Comparison of ENCODE assay signal across 2 cellular contexts in genomic region chr13:96216543-96216942, GRCh38.
TF ChIP-seq lines count a peak whose summit lies in the region.

No MANE protein-coding gene starts in this region.

TF ChIP-seq in GM23338, 12 proteins besides CTCF, POLR2A, EP300 and RAD21 (continued from another document):
- TF ChIP-seq ZNF462 (CRISPR knock-in tag; IDR thresholded peaks at IDR 0.05) (no peak), REST (IDR thresholded peaks at IDR 0.05; ENCODE audit: unreplicated experiment) (no peak), EZH2phosphoT487 (IDR thresholded peaks at IDR 0.05; ENCODE audit: unreplicated experiment) (no peak), JUNB (IDR thresholded peaks at IDR 0.05; ENCODE audit: unreplicated experiment) (no peak), ZNF331 (CRISPR knock-in tag; IDR thresholded peaks at IDR 0.05; ENCODE audit: low read depth) (no peak), ZNF114 (CRISPR knock-in tag; IDR thresholded peaks at IDR 0.05) (no peak), STAT1 (IDR thresholded peaks at IDR 0.05; ENCODE audit: unreplicated experiment) (no peak), POLR2AphosphoS5 (IDR thresholded peaks at IDR 0.05; ENCODE audit: low read depth) (no peak), NANOG (IDR thresholded peaks at IDR 0.05; ENCODE audit: borderline replicate concordance) (no peak), CREB1 (CRISPR knock-in tag; IDR thresholded peaks at IDR 0.05; ENCODE audit: low read depth) (no peak)

TF ChIP-seq in WTC11, 78 proteins besides CTCF, POLR2A, EP300 and RAD21 (continued from another document):
- TF ChIP-seq TCF7 (CRISPR knock-in tag; IDR thresholded peaks at IDR 0.05; ENCODE audit: low read depth) (no peak), E2F1 (CRISPR knock-in tag; IDR thresholded peaks at IDR 0.05) (no peak), ARID4B (CRISPR knock-in tag; IDR thresholded peaks at IDR 0.05; ENCODE audit: borderline replicate concordance) (no peak), USF1 (CRISPR knock-in tag; IDR thresholded peaks at IDR 0.05) (no peak), E2F4 (CRISPR knock-in tag; IDR thresholded peaks at IDR 0.05; ENCODE audit: borderline replicate concordance, low read depth) (no peak), STAT6 (CRISPR knock-in tag; conservative IDR thresholded peaks at IDR 0.05; ENCODE audit: low read depth) (no peak), OVOL2 (CRISPR knock-in tag; IDR thresholded peaks at IDR 0.05; ENCODE audit: borderline replicate concordance) (no peak), USF2 (CRISPR knock-in tag; IDR thresholded peaks at IDR 0.05) (no peak), MAX (CRISPR knock-in tag; IDR thresholded peaks at IDR 0.05) (no peak)
